ENCODE assay signal across 11 cellular contexts in the genomic region with DNA sequence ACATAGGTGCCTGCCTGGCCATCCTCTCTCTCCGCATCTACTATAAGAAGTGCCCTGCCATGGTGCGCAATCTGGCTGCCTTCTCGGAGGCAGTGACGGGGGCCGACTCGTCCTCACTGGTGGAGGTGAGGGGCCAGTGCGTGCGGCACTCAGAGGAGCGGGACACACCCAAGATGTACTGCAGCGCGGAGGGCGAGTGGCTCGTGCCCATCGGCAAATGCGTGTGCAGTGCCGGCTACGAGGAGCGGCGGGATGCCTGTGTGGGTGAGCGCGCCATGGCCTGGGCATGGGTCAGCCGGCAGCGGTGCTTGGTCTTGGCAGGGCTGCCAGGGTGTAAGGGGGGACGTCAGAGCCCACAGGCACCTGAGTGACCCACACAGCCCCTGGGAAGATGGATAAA. TPM values are rescaled to one million over a fixed set of nuclear protein-coding genes. Genes with fewer than 3 reads are reported as not detected.
"Had no signal": no experiment of that assay in that cellular context is flagged by ENCODE, and none has a peak within 500 bp of the region (broad histone marks: within the 10 kb centered on the region; RNA-seq: fewer than 3 reads in every experiment).

No MANE protein-coding gene starts in this region.

- DNase-seq: GM23248, GOT3, H7, H9, HCEC 1CT, HFFc6 had no signal

- H3K4me1 ChIP-seq: HAP-1 had no signal

- H2AFZ ChIP-seq: GM23248, GM23338 had no signal

- ATAC-seq: GM23338, HCT116 had no signal

- H3K27ac Mint-ChIP-seq: GM23338, HFFc6 had no signal

- H3K9ac ChIP-seq: GM23248 had no signal

- H3K27ac ChIP-seq: GM23248 had no signal

- FAIRE-seq: H54 had no signal

- H3K36me3 ChIP-seq: HAP-1 had no signal

- H3K4me3 ChIP-seq: GM23248, GM23338, HAP-1 had no signal

- H3K4me2 ChIP-seq: GM23338 had no signal

- H3K4me3 Mint-ChIP-seq: GM23338, H9, HFFc6 had no signal

RNA-seq across cellular contexts. Expression of a gene that starts 13.3 kb away (rescaled TPM):
- total RNA-seq: GM23248, HFFc6 had no signal
- polyA plus RNA-seq: GM23248 had no signal

RNA-seq across cellular contexts. Expression of a gene that starts 59.8 kb away (rescaled TPM):
- total RNA-seq: GM23248, GM23338, H4, H7, H9, HFFc6 had no signal
- polyA plus RNA-seq: GM23248, GM23338 had no signal
